24 cellular contexts compared by ENCODE assay signal in genomic region chr7:38525857-38526256, GRCh38.
DNase-seq lines count a peak whose midpoint lies in the region; ATAC-seq, FAIRE-seq and TF ChIP-seq lines count a peak whose summit lies in the region.
"Had no signal": no experiment of that assay in that cellular context is flagged by ENCODE, and none has a peak within 500 bp of the region (broad histone marks: within the 10 kb centered on the region; RNA-seq: fewer than 3 reads in every experiment).

No MANE protein-coding gene starts in this region.

- 100% methylated on average over 1 of the region's 1 CpG; no CpG with 5 or more reads in 1 of the 2 experiments for WGBS in endodermal cell (ENCODE audit: insufficient coverage in 1 of 2, insufficient read length in 1 of 2), 2 experiments

- no peak overlapping the region for H3K27ac ChIP-seq in endodermal cell (ENCODE audit: low read depth, low read length)
- H3K27ac ChIP-seq: A549; BLaER1 treated with 17β-estradiol and CSF1 and Interleukin-3, amounts not matched to agents 10 nM and 100 nM had no signal

- no peak for FAIRE-seq in bronchial epithelial cell (lab: Jason Lieb, UNC)
- FAIRE-seq: A549, D721Med, GM12891, H1 had no signal

- H3K27ac Mint-ChIP-seq in activated naive CD8-positive, alpha-beta T cell treated with anti-CD3 and anti-CD28 coated beads, Interleukin-2, amount 50 U/mL, for 24 hours = no peak overlapping the region
- no peak overlapping the region for H3K27ac Mint-ChIP-seq in activated naive CD8-positive, alpha-beta T cell treated with anti-CD3 and anti-CD28 coated beads for 36 hours
- H3K27ac Mint-ChIP-seq in stimulated activated effector memory CD8-positive, alpha-beta T cell treated with anti-CD3 and anti-CD28 coated beads, Interleukin-12 subunit alpha, Interleukin-12 subunit beta, amount 100 ng/mL, for 72 hours = no peak overlapping the region
- no peak overlapping the region for H3K27ac Mint-ChIP-seq in endodermal cell
- H3K27ac Mint-ChIP-seq: CD14-positive monocyte; CD4-positive, alpha-beta T cell; CD8-positive, alpha-beta memory T cell had no signal

- H3K9me3 Mint-ChIP-seq in activated naive CD8-positive, alpha-beta T cell treated with anti-CD3 and anti-CD28 coated beads, Interleukin-2, amount 50 U/mL, for 24 hours = no peaks in the 10 kb centered on the region
- no peaks in the 10 kb centered on the region for H3K9me3 Mint-ChIP-seq in activated naive CD8-positive, alpha-beta T cell treated with anti-CD3 and anti-CD28 coated beads for 36 hours
- no peaks in the 10 kb centered on the region for H3K9me3 Mint-ChIP-seq in stimulated activated effector memory CD8-positive, alpha-beta T cell treated with anti-CD3 and anti-CD28 coated beads, Interleukin-12 subunit alpha, Interleukin-12 subunit beta, amount 100 ng/mL, for 72 hours
- H3K9me3 Mint-ChIP-seq in endodermal cell = no peaks in the 10 kb centered on the region
- H3K9me3 Mint-ChIP-seq: CD4-positive, alpha-beta T cell; CD8-positive, alpha-beta memory T cell had no signal

- no peaks in the 10 kb centered on the region for H3K36me3 Mint-ChIP-seq in activated naive CD8-positive, alpha-beta T cell treated with anti-CD3 and anti-CD28 coated beads, Interleukin-2, amount 50 U/mL, for 24 hours (ENCODE audit: low read depth)
- H3K36me3 Mint-ChIP-seq in activated naive CD8-positive, alpha-beta T cell treated with anti-CD3 and anti-CD28 coated beads for 36 hours = no peaks in the 10 kb centered on the region
- no peaks in the 10 kb centered on the region for H3K36me3 Mint-ChIP-seq in stimulated activated effector memory CD8-positive, alpha-beta T cell treated with anti-CD3 and anti-CD28 coated beads, Interleukin-12 subunit alpha, Interleukin-12 subunit beta, amount 100 ng/mL, for 72 hours
- no peaks in the 10 kb centered on the region for H3K36me3 Mint-ChIP-seq in endodermal cell (ENCODE audit: low read depth)
- H3K36me3 Mint-ChIP-seq: CD14-positive monocyte; CD8-positive, alpha-beta memory T cell had no signal

- no peaks in the 10 kb centered on the region for H3K27me3 Mint-ChIP-seq in activated naive CD8-positive, alpha-beta T cell treated with anti-CD3 and anti-CD28 coated beads, Interleukin-2, amount 50 U/mL, for 24 hours
- H3K27me3 Mint-ChIP-seq in activated naive CD8-positive, alpha-beta T cell treated with anti-CD3 and anti-CD28 coated beads for 36 hours = peaks cover 3% of the 10 kb centered on the region
- H3K27me3 Mint-ChIP-seq in endodermal cell (ENCODE audit: insufficient read depth) = no peaks in the 10 kb centered on the region
- H3K27me3 Mint-ChIP-seq: CD4-positive, alpha-beta T cell had no signal

- H3K27me3 ChIP-seq in bronchial epithelial cell (ENCODE audit: control insufficient read depth, insufficient read depth, low read length) = no peaks in the 10 kb centered on the region
- H3K27me3 ChIP-seq in endodermal cell (ENCODE audit: control insufficient read depth, insufficient read depth, low read length, poor library complexity, severe bottlenecking) = no peaks in the 10 kb centered on the region
- H3K27me3 ChIP-seq: BE2C; BLaER1 treated with 17β-estradiol and CSF1 and Interleukin-3, amounts not matched to agents 10 nM and 100 nM had no signal

- DNase-seq in activated naive CD8-positive, alpha-beta T cell treated with anti-CD3 and anti-CD28 coated beads, Interleukin-2, amount 50 U/mL, for 24 hours = no peak
- no peak for DNase-seq in activated naive CD8-positive, alpha-beta T cell treated with anti-CD3 and anti-CD28 coated beads for 36 hours
- DNase-seq in bronchial epithelial cell (ENCODE audit: low read depth) = peak; percentile 3
- DNase-seq in stimulated activated effector memory CD8-positive, alpha-beta T cell treated with anti-CD3 and anti-CD28 coated beads, Interleukin-12 subunit alpha, Interleukin-12 subunit beta, amount 100 ng/mL, for 72 hours (ENCODE audit: low spot score in 2 of 2) = no peak
- DNase-seq in DMS53 (lab: John Stamatoyannopoulos, UW) = no peak
- no peak for DNase-seq in endodermal cell
- DNase-seq: 8988T; ACHN; AML-193; BE2C; CD4-positive, alpha-beta T cell; CD8-positive, alpha-beta memory T cell; DMS 273 treated with DMSO at 0.1 percent for 48 hours; DMS79 treated with DMSO at 0.1 percent for 48 hours; GF-D8; H7; HCEC 1CT had no signal

- H3K9ac ChIP-seq in endodermal cell (ENCODE audit: extremely low read depth, low read length, poor library complexity, severe bottlenecking) = no peak overlapping the region
- H3K9ac ChIP-seq: BLaER1 treated with 17β-estradiol and CSF1 and Interleukin-3, amounts not matched to agents 10 nM and 100 nM had no signal

- H3K4me3 Mint-ChIP-seq in activated naive CD8-positive, alpha-beta T cell treated with anti-CD3 and anti-CD28 coated beads, Interleukin-2, amount 50 U/mL, for 24 hours = no peak overlapping the region
- no peak overlapping the region for H3K4me3 Mint-ChIP-seq in activated naive CD8-positive, alpha-beta T cell treated with anti-CD3 and anti-CD28 coated beads for 36 hours
- no peak overlapping the region for H3K4me3 Mint-ChIP-seq in stimulated activated effector memory CD8-positive, alpha-beta T cell treated with anti-CD3 and anti-CD28 coated beads, Interleukin-12 subunit alpha, Interleukin-12 subunit beta, amount 100 ng/mL, for 72 hours
- H3K4me3 Mint-ChIP-seq in endodermal cell = no peak overlapping the region
- H3K4me3 Mint-ChIP-seq: CD14-positive monocyte; CD4-positive, alpha-beta T cell; CD8-positive, alpha-beta memory T cell had no signal

- H3K4me1 ChIP-seq in endodermal cell (ENCODE audit: control insufficient read depth, insufficient read depth, low read length) = no peaks in the 10 kb centered on the region
- H3K4me1 ChIP-seq: A549, BE2C had no signal

- H3K36me3 ChIP-seq in bronchial epithelial cell (ENCODE audit: control insufficient read depth, insufficient read depth, low read length) (no peaks in the 10 kb centered on the region), endodermal cell (ENCODE audit: control insufficient read depth, insufficient read depth, low read length) (no peaks in the 10 kb centered on the region)
- H3K36me3 ChIP-seq: BE2C; BLaER1 treated with 17β-estradiol and CSF1 and Interleukin-3, amounts not matched to agents 10 nM and 100 nM had no signal

- H3K4me1 Mint-ChIP-seq in activated naive CD8-positive, alpha-beta T cell treated with anti-CD3 and anti-CD28 coated beads, Interleukin-2, amount 50 U/mL, for 24 hours = no peaks in the 10 kb centered on the region
- no peaks in the 10 kb centered on the region for H3K4me1 Mint-ChIP-seq in activated naive CD8-positive, alpha-beta T cell treated with anti-CD3 and anti-CD28 coated beads for 36 hours
- peaks cover 5% of the 10 kb centered on the region for H3K4me1 Mint-ChIP-seq in stimulated activated effector memory CD8-positive, alpha-beta T cell treated with anti-CD3 and anti-CD28 coated beads, Interleukin-12 subunit alpha, Interleukin-12 subunit beta, amount 100 ng/mL, for 72 hours
- no peaks in the 10 kb centered on the region for H3K4me1 Mint-ChIP-seq in endodermal cell
- H3K4me1 Mint-ChIP-seq: CD8-positive, alpha-beta memory T cell had no signal

- H3K4me3 ChIP-seq in bronchial epithelial cell (ENCODE audit: low read depth, low read length) = no peak overlapping the region
- no peak overlapping the region for H3K4me3 ChIP-seq in endodermal cell (ENCODE audit: low read length)
- H3K4me3 ChIP-seq: A549; BLaER1 treated with 17β-estradiol and CSF1 and Interleukin-3, amounts not matched to agents 10 nM and 100 nM had no signal

- no peaks in the 10 kb centered on the region for H3K9me3 ChIP-seq in endodermal cell (ENCODE audit: control insufficient read depth, low read length)
- H3K9me3 ChIP-seq: A549; BE2C; BLaER1 treated with 17β-estradiol and CSF1 and Interleukin-3, amounts not matched to agents 10 nM and 100 nM had no signal

- ATAC-seq in activated naive CD8-positive, alpha-beta T cell treated with anti-CD3 and anti-CD28 coated beads, Interleukin-2, amount 50 U/mL, for 24 hours = peak; percentile 59
- ATAC-seq in stimulated activated effector memory CD8-positive, alpha-beta T cell treated with anti-CD3 and anti-CD28 coated beads, Interleukin-12 subunit alpha, Interleukin-12 subunit beta, amount 100 ng/mL, for 72 hours = peak; percentile 68
- no peak for ATAC-seq in GM18502 (IDR thresholded peaks at IDR 0.05; ENCODE audit: poor library complexity, unreplicated experiment)
- ATAC-seq: A549 had no signal

- TF ChIP-seq CTCF in bronchial epithelial cell (IDR thresholded peaks at IDR 0.05; ENCODE audit: insufficient read depth, low read length, severe bottlenecking) = no peak
- TF ChIP-seq CTCF in endodermal cell (conservative IDR thresholded peaks at IDR 0.05) = no peak
